In the genomic region with DNA sequence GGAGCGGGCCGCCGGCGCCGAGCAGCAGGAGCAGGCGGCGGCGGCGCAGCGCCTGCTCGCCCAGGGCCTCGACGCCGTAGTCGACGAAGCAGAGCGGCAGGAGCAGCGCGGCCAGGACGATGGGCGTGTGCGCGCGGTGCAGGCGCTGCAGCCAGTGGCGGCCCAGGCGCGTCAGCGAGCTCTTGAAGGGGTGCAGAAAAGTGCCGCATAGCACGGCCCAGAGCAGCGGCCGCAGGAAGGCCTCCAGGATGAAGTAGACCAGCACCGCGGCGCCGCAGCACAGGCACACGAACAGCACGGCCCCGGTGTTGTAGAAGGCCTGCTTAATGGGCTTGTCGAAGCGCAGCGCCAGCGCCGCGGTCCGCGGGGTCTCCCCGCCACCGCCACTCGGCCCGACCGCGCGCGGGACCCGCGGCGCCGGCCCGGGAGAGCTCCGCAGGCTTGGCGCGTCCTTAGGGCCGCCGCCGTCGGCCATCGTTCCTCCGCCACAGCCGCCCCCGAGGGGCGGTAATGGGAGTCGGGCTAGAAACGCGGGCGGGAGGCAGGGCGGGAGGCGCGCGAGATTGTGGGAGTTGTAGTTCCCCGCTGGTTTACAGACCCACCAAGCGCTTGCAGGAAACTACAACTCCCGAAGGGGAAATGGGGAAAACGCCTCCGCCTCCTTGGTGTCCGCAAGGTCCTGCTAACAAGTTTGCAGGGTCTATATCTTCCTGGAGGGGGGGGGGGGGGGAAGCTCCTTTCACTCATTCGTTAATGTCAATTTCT, we compare ENCODE assay signal across 8 cellular contexts. TPM values are rescaled to one million over a fixed set of nuclear protein-coding genes. Genes with fewer than 3 reads are reported as not detected.
DNase-seq lines count a peak whose midpoint lies in the region; ATAC-seq, FAIRE-seq and TF ChIP-seq lines count a peak whose summit lies in the region.

A gene (minus strand): TSS at position 509 of the 765 bp plus-strand sequence. CDS start 34 bp downstream, at position 475.

- H4K8ac ChIP-seq in H1 (ENCODE audit: extremely low read depth, insufficient read depth, low read length), result peak within 1 kb of the TSS; percentile 92; the same call in 1 of the 2 replicates
- H4K8ac ChIP-seq in mesenchymal stem cell (ENCODE audit: low read length), result peak within 1 kb of the TSS; percentile 87

- H4K5ac ChIP-seq in H1 (ENCODE audit: insufficient read length, low read depth, low read length), result no peak within 1 kb of the TSS

- H4K20me1 ChIP-seq in H1 (replicated peaks in 1 of 2; ENCODE audit: control insufficient read depth in 1 of 2, insufficient read depth in 2 of 2, low read length in 2 of 2), result peaks cover 9 to 17% of the 10 kb centered on the region in 2 experiments

- ATAC-seq in GM21360 (IDR thresholded peaks at IDR 0.05; ENCODE audit: unreplicated experiment), result peak; percentile 85

- peak within 1 kb of the TSS; percentile 94 to 97 for H3K4me2 ChIP-seq in H1 (ENCODE audit: insufficient read depth in 1 of 2, low read depth in 2 of 2, low read length in 2 of 2)
- H3K4me2 ChIP-seq in mesenchymal stem cell (ENCODE audit: low read length, poor library complexity, severe bottlenecking), result peak within 1 kb of the TSS; percentile 88

- TF ChIP-seq RAD21 in H1 (IDR thresholded peaks at IDR 0.05 in 1 of 2, conservative IDR thresholded peaks at IDR 0.05 in 1 of 2; ENCODE audit: low read depth in 2 of 2, low read length in 2 of 2), result no peak

- no peak for TF ChIP-seq CTCF in H1 (IDR thresholded peaks at IDR 0.05; ENCODE audit: control extremely low read depth in 1 of 3, insufficient read depth in 1 of 3, low read depth in 1 of 3, low read length in 3 of 3)

- H3K79me2 ChIP-seq in H1 (ENCODE audit: control insufficient read depth in 1 of 2, insufficient read depth in 2 of 2, low read length in 2 of 2), result peaks cover 31 to 50% of the 10 kb centered on the region in 2 experiments

- H3K56ac ChIP-seq in H1 (replicated peaks; ENCODE audit: insufficient read length, low read depth, low read length), result no peak within 1 kb of the TSS

- H2BK15ac ChIP-seq in H1 (ENCODE audit: low read length), result no peak within 1 kb of the TSS
- H2BK15ac ChIP-seq in mesenchymal stem cell (ENCODE audit: low read depth, poor library complexity, severe bottlenecking), result peak within 1 kb of the TSS; percentile 98

- H2BK12ac ChIP-seq in H1 (ENCODE audit: low read depth, low read length) (no peak within 1 kb of the TSS), mesenchymal stem cell (ENCODE audit: low read length in 2 of 2) (peak within 1 kb of the TSS in 1 of 2 experiments; percentile 87)

- no peaks in the 10 kb centered on the region for H3K9me3 ChIP-seq in H1 (ENCODE audit: insufficient read depth in 2 of 2, low read depth in 1 of 2, low read length in 1 of 2)
- no peaks in the 10 kb centered on the region for H3K9me3 ChIP-seq in mesenchymal stem cell (ENCODE audit: control insufficient read depth, low read length)

- DNase-seq in COLO668 (lab: John Stamatoyannopoulos, UW; ENCODE audit: unreplicated experiment), result peak; percentile 96
- peak; percentile 99 for DNase-seq in HT1080 (ENCODE audit: low read depth)
- peak; percentile 98 for DNase-seq in NOMO-1 treated with DMSO at 0.1 percent for 48 hours (lab: John Stamatoyannopoulos, UW; ENCODE audit: unreplicated experiment)
- DNase-seq in activated CD8-positive, alpha-beta memory T cell treated with anti-CD3 and anti-CD28 coated beads for 4 hours (ENCODE audit: low read depth in 2 of 2), result peak; percentile 85 to 92
- DNase-seq in H1 (ENCODE audit: low read depth in 1 of 2, low spot score in 2 of 2), result peak; percentile 91 to 97
- peak; percentile 99 for DNase-seq in mesenchymal stem cell
- DNase-seq in stimulated activated CD8-positive, alpha-beta memory T cell treated with anti-CD3 and anti-CD28 coated beads, Interleukin-12 subunit alpha, Interleukin-12 subunit beta, amount 100 ng/mL, for 4 hours (ENCODE audit: low read depth), result peak; percentile 89

- H2BK5ac ChIP-seq in H1 (ENCODE audit: low read depth, low read length) (peak within 1 kb of the TSS; percentile 57), mesenchymal stem cell (ENCODE audit: low read depth, low read length, poor library complexity, severe bottlenecking) (peak within 1 kb of the TSS; percentile 89)

- no peak for FAIRE-seq in H1 (lab: Jason Lieb, UNC)

- H3K4me1 ChIP-seq in H1 (replicated peaks in 1 of 4; ENCODE audit: control insufficient read depth in 3 of 4, insufficient read depth in 4 of 4, low read length in 3 of 4) (peaks cover 7 to 16% (median 13%) of the 10 kb centered on the region in 4 experiments), mesenchymal stem cell (ENCODE audit: control insufficient read depth, insufficient read depth, low read depth, low read length) (peaks cover 4% of the 10 kb centered on the region)

- POLR2A ChIA-PET in H1 (lab: Charles Lee; ENCODE audit: partially characterized antibody), result interaction anchor here (0.6 to 2.5 kb wide), 17 partner anchors 8 to 199 kb away, joined by 3 to 22 read pairs (median 4); no protein-coding TSS in a partner anchor

- H3K27ac ChIP-seq in H1 (ENCODE audit: low read depth, low read length) (peak within 1 kb of the TSS; percentile 84), mesenchymal stem cell (ENCODE audit: low read length, poor library complexity, severe bottlenecking) (peak within 1 kb of the TSS; percentile 89)

- H3K14ac ChIP-seq in H1 (ENCODE audit: insufficient read length) (no peak within 1 kb of the TSS), mesenchymal stem cell (ENCODE audit: low read length in 2 of 2) (peak within 1 kb of the TSS; percentile 92 to 94)

- no peak within 1 kb of the TSS for H4K91ac ChIP-seq in H1 (replicated peaks; ENCODE audit: insufficient read length, low read length)
- H4K91ac ChIP-seq in mesenchymal stem cell (ENCODE audit: low read length), result peak within 1 kb of the TSS; percentile 90

- H3K18ac ChIP-seq in H1 (ENCODE audit: extremely low read depth, low read length) (peak within 1 kb of the TSS; percentile 63), mesenchymal stem cell (ENCODE audit: low read depth in 1 of 2, low read length in 2 of 2) (peak within 1 kb of the TSS; percentile 97 to 98)

- H3K23ac ChIP-seq in H1 (ENCODE audit: insufficient read length) (no peak within 1 kb of the TSS), mesenchymal stem cell (ENCODE audit: low read length in 2 of 2) (peak within 1 kb of the TSS; percentile 25 to 99)

- peak within 1 kb of the TSS; percentile 25 for H2AFZ ChIP-seq in H1 (ENCODE audit: low read length)
- H2AFZ ChIP-seq in mesenchymal stem cell (ENCODE audit: low read depth, low read length), result peak within 1 kb of the TSS; percentile 30

- peaks cover 9% of the 10 kb centered on the region for H3K79me1 ChIP-seq in H1 (ENCODE audit: low read depth, low read length)
- H3K79me1 ChIP-seq in mesenchymal stem cell (replicated peaks; ENCODE audit: low read length, poor library complexity, severe bottlenecking), result no peaks in the 10 kb centered on the region

- H2AK5ac ChIP-seq in H1 (ENCODE audit: low read depth, low read length), result no peak within 1 kb of the TSS
- no peak within 1 kb of the TSS for H2AK5ac ChIP-seq in mesenchymal stem cell (ENCODE audit: low read length, severe bottlenecking)

- H3K4ac ChIP-seq in H1 (replicated peaks; ENCODE audit: insufficient read length, low read depth, low read length) (no peak within 1 kb of the TSS), mesenchymal stem cell (ENCODE audit: low read depth in 1 of 2, low read length in 2 of 2) (peak within 1 kb of the TSS; percentile 85 to 86)

- H3K4me3 ChIP-seq in H1 (ENCODE audit: extremely low read depth in 1 of 4, insufficient read depth in 2 of 4, low read depth in 3 of 4, low read length in 4 of 4) (peak within 1 kb of the TSS; percentile 65 to 91 (median 82)), mesenchymal stem cell (ENCODE audit: insufficient read depth in 1 of 2, low read depth in 1 of 2, low read length in 2 of 2) (peak within 1 kb of the TSS; percentile 91 to 98)

- no peaks in the 10 kb centered on the region for H3K27me3 ChIP-seq in H1 (replicated peaks in 1 of 4; ENCODE audit: control insufficient read depth in 3 of 4, extremely low read depth in 1 of 4, insufficient read depth in 3 of 4, low read length in 3 of 4)
- no peaks in the 10 kb centered on the region for H3K27me3 ChIP-seq in mesenchymal stem cell (ENCODE audit: control insufficient read depth in 1 of 2, insufficient read depth in 1 of 2, low read length in 2 of 2)

- H3K23me2 ChIP-seq in H1 (ENCODE audit: low read depth, low read length), result peaks cover 10% of the 10 kb centered on the region

- peak within 1 kb of the TSS; percentile 85 to 98 (median 88) for H3K9ac ChIP-seq in H1 (replicated peaks in 1 of 4; ENCODE audit: extremely low read depth in 1 of 4, low read depth in 3 of 4, low read length in 3 of 4)
- peak within 1 kb of the TSS; percentile 90 for H3K9ac ChIP-seq in mesenchymal stem cell (ENCODE audit: low read length)

- no peak within 1 kb of the TSS for H2BK20ac ChIP-seq in H1 (ENCODE audit: low read length)

- no peak for TF ChIP-seq EP300 in H1 (IDR thresholded peaks at IDR 0.05; ENCODE audit: borderline replicate concordance in 1 of 2, low read depth in 2 of 2, low read length in 2 of 2)

- CTCF ChIA-PET in H1 (lab: Charles Lee; ENCODE audit: partially characterized antibody), result interaction anchor here (0.6 to 2.6 kb wide), 8 partner anchors 10 to 291 kb away, joined by 3 to 8 read pairs (median 4); no protein-coding TSS in a partner anchor

- H3K36me3 ChIP-seq in H1 (ENCODE audit: control insufficient read depth in 2 of 4, insufficient read depth in 4 of 4, low read length in 3 of 4) (no peaks in the 10 kb centered on the region; a peak in 1 of 8 replicates), mesenchymal stem cell (ENCODE audit: control insufficient read depth in 1 of 2, insufficient read depth in 2 of 2, low read depth in 1 of 2, low read length in 2 of 2) (no peaks in the 10 kb centered on the region)

- TF ChIP-seq POLR2A in H1 (IDR thresholded peaks at IDR 0.05; ENCODE audit: control extremely low read depth in 1 of 2, low read depth in 2 of 2, low read length in 2 of 2), result peak; percentile 87 to 90

- H2BK120ac ChIP-seq in H1 (replicated peaks; ENCODE audit: low read depth, low read length), result no peak within 1 kb of the TSS
- H2BK120ac ChIP-seq in mesenchymal stem cell (ENCODE audit: low read depth, low read length), result peak within 1 kb of the TSS; percentile 79

- 1% methylated on average over 74 of the region's 88 CpGs; no CpG with 5 or more reads in 1 of the 2 experiments for WGBS in H1 (ENCODE audit: extremely low coverage in 1 of 2, insufficient coverage in 1 of 2, insufficient read length in 1 of 2, insufficient replicate concordance in 2 of 2, low coverage in 1 of 2, low lambda C conversion rate in 2 of 2, missing lambda C conversion rate in 1 of 2), 2 experiments
- WGBS in mesenchymal stem cell, result 0% methylated on average over 85 of the region's 88 CpGs

RNA-seq across cellular contexts. Expression of the gene that starts here (rescaled TPM):
- total RNA-seq in HT1080 (2014; rRNA removed; shearing (Covaris generic)), result 30.8 and 37.2 TPM in 2 replicates
- 37.6 and 45.2 TPM in 2 replicates for polyA plus RNA-seq in HT1080 (2015; cell fraction: cytosol; rRNA removed)
- 53.8 and 61.2 TPM in 2 replicates for polyA plus RNA-seq in HT1080 (2015; cell fraction: nucleus; rRNA removed)
- total RNA-seq in H1 (2021; fragmentation: NEBNext Ultra II Directional; extraction: Animal tissue kit (Norgen Biotek cat#: 25700)), result 42.1 and 44.3 TPM in 2 replicates
- polyA plus RNA-seq in H1 (2011; rRNA removed), result 40.3 and 45.8 TPM in 2 replicates
- 33.8 TPM for polyA plus RNA-seq in H1 (2011; cell fraction: cytosol; rRNA removed)
- 32.6 TPM for polyA plus RNA-seq in H1 (2011; cell fraction: nucleus; rRNA removed)
- 22.3 to 28.6 TPM (median 27.8 TPM) in 4 replicates for polyA plus RNA-seq in H1 (2012, experiment 1 of 2)
- 6.1 TPM for polyA plus RNA-seq in H1 (2012, experiment 2 of 2)
- 53.5 TPM for polyA plus RNA-seq in H1 (2013, experiment 1 of 2)
- 55.3 TPM for polyA plus RNA-seq in H1 (2013, experiment 2 of 2)
- 127 and 148 TPM in 2 replicates for polyA minus RNA-seq in H1 (2011; rRNA and poly(A)+ RNA removed)
- 42.5 TPM for polyA minus RNA-seq in H1 (2011; cell fraction: cytosol; rRNA and poly(A)+ RNA removed)
- 80.1 TPM for polyA minus RNA-seq in H1 (2011; cell fraction: nucleus; rRNA and poly(A)+ RNA removed)
- polyA plus RNA-seq in mesenchymal stem cell (2013, experiment 1 of 2), result 37.3 TPM
- polyA plus RNA-seq in mesenchymal stem cell (2013, experiment 2 of 2), result 38.3 TPM

Comparison
In these comparisons a context has a peak if more than half of its experiments do, and no peak if none do; other contexts are left out.
1. Peak in every context shown above with its lines: DNase-seq, ATAC-seq, H3K4me3 ChIP-seq and H3K27ac ChIP-seq.